ENCODE assay signal across 1 cellular context in genomic region chr3:50616003-50616769, GRCh38.
TF ChIP-seq lines count a peak whose summit lies in the region.

No MANE protein-coding gene starts in this region.

TF ChIP-seq in HepG2, 621 proteins besides CTCF, POLR2A, EP300 and RAD21 (continued from another document and continues in another):
- TF ChIP-seq NBN (conservative IDR thresholded peaks at IDR 0.05) (no peak), PRDM15 (CRISPR knock-in tag; IDR thresholded peaks at IDR 0.05) (no peak), MED8 (CRISPR knock-in tag; IDR thresholded peaks at IDR 0.05; ENCODE audit: insufficient replicate concordance) (no peak), ZNF530 (CRISPR knock-in tag; IDR thresholded peaks at IDR 0.05; ENCODE audit: low read depth) (no peak), ZNF207 (IDR thresholded peaks at IDR 0.05; ENCODE audit: borderline replicate concordance) (no peak), TOPORS (CRISPR knock-in tag; IDR thresholded peaks at IDR 0.05) (no peak), ZNF883 (CRISPR knock-in tag; IDR thresholded peaks at IDR 0.05; ENCODE audit: not compliant biosample characterization) (peak; percentile 30), CREB1 (IDR thresholded peaks at IDR 0.05) (no peak), CREB1 (CRISPR knock-in tag; IDR thresholded peaks at IDR 0.05) (no peak), ZNF710 (CRISPR knock-in tag; IDR thresholded peaks at IDR 0.05; ENCODE audit: borderline replicate concordance) (0 out of 2 replicates have a peak, but pooled peaks have one; percentile 37), MXD4 (CRISPR knock-in tag; IDR thresholded peaks at IDR 0.05) (no peak), TIGD3 (CRISPR knock-in tag; IDR thresholded peaks at IDR 0.05; ENCODE audit: borderline replicate concordance) (no peak), MAFG (CRISPR knock-in tag; IDR thresholded peaks at IDR 0.05) (no peak), ZNF225 (CRISPR knock-in tag; IDR thresholded peaks at IDR 0.05) (no peak), STAG1 (CRISPR knock-in tag; IDR thresholded peaks at IDR 0.05) (peak; percentile 96), HNRNPUL1 (IDR thresholded peaks at IDR 0.05; ENCODE audit: low read depth, low read length) (no peak), SPEN (CRISPR knock-in tag; IDR thresholded peaks at IDR 0.05; ENCODE audit: low read depth) (no peak), ZNF704 (CRISPR knock-in tag; IDR thresholded peaks at IDR 0.05; ENCODE audit: borderline replicate concordance) (no peak), THAP9 (CRISPR knock-in tag; IDR thresholded peaks at IDR 0.05; ENCODE audit: borderline replicate concordance) (0 out of 2 replicates have a peak, but pooled peaks have one; percentile 9), ZNF34 (CRISPR knock-in tag; IDR thresholded peaks at IDR 0.05; ENCODE audit: borderline replicate concordance) (no peak), NFE2 (CRISPR knock-in tag; IDR thresholded peaks at IDR 0.05) (no peak), KDM4B (CRISPR knock-in tag; IDR thresholded peaks at IDR 0.05) (no peak), TCF12 (IDR thresholded peaks at IDR 0.05) (no peak), TCF12 (CRISPR knock-in tag; IDR thresholded peaks at IDR 0.05) (no peak), ZBTB40 (IDR thresholded peaks at IDR 0.05) (no peak), ZBTB40 (CRISPR knock-in tag; IDR thresholded peaks at IDR 0.05) (no peak), ISX (CRISPR knock-in tag; conservative IDR thresholded peaks at IDR 0.05) (no peak), RARG (CRISPR knock-in tag; IDR thresholded peaks at IDR 0.05; ENCODE audit: low read depth) (no peak), TFDP1 (CRISPR knock-in tag; IDR thresholded peaks at IDR 0.05; ENCODE audit: borderline replicate concordance) (no peak)
